ENCODE assay signal across 1 cellular context in the genomic region with DNA sequence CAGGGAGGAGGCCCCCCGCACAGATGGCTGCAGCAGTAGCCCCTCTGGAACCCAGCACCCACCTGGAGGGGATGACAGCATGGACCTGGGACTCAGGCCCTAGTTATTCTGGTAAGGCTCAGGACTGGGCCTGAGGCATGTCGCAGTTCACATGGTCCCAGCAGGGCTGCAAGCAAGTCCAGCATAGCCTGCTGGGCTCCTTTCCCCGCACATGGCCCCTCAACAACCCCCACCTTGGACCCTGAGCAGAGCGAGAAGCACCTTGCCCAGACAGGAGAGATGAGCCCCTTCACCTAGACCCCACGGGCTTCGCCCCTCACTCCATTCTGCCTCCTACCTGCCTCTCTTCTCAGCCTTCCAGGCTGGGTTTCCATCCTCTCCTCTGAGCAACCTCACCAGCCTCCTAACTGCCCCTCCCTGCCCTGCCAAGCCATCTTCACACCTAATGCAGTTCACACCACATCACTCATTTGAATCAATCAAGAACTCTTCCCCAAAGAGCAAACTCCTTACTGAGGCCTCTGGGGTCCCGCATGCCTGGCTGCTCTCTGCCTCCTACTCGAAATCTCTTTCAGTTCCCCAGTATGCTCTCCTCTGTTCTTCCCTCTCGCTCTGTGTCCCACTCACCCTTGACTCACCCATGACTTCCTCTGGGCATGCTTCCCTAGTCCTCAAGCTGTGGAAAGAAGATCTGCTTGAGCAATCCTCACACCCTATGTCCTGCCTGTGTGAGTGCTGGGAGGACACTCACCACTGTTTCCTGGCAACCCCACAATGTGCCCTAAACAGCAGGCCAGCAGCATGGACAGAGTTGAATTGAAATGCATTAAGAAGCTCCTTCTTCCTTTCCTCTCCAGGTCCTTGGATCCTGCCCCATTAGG.
TF ChIP-seq lines count a peak whose summit lies in the region.

No MANE protein-coding gene starts in this region.

TF ChIP-seq in H1, 55 proteins besides CTCF, POLR2A, EP300 and RAD21:
- TF ChIP-seq FOSL1 (IDR thresholded peaks at IDR 0.05; ENCODE audit: insufficient read depth, low read depth, low read length) (no peak), CEBPB (IDR thresholded peaks at IDR 0.05; ENCODE audit: low read depth, low read length) (no peak), GTF2F1 (IDR thresholded peaks at IDR 0.05; ENCODE audit: borderline replicate concordance, low read depth, low read length) (no peak), KDM5A (IDR thresholded peaks at IDR 0.05; ENCODE audit: low read length) (no peak), E2F6 (IDR thresholded peaks at IDR 0.05) (no peak), SIX5 (IDR thresholded peaks at IDR 0.05; ENCODE audit: low read depth, low read length) (no peak), NRF1 (IDR thresholded peaks at IDR 0.05; ENCODE audit: low read depth, low read length) (no peak), POLR2AphosphoS5 (IDR thresholded peaks at IDR 0.05; ENCODE audit: low read depth, low read length) (no peak), SP1 (IDR thresholded peaks at IDR 0.05; ENCODE audit: low read depth, low read length) (no peak)
